1 cellular context compared by ENCODE assay signal in the genomic region with DNA sequence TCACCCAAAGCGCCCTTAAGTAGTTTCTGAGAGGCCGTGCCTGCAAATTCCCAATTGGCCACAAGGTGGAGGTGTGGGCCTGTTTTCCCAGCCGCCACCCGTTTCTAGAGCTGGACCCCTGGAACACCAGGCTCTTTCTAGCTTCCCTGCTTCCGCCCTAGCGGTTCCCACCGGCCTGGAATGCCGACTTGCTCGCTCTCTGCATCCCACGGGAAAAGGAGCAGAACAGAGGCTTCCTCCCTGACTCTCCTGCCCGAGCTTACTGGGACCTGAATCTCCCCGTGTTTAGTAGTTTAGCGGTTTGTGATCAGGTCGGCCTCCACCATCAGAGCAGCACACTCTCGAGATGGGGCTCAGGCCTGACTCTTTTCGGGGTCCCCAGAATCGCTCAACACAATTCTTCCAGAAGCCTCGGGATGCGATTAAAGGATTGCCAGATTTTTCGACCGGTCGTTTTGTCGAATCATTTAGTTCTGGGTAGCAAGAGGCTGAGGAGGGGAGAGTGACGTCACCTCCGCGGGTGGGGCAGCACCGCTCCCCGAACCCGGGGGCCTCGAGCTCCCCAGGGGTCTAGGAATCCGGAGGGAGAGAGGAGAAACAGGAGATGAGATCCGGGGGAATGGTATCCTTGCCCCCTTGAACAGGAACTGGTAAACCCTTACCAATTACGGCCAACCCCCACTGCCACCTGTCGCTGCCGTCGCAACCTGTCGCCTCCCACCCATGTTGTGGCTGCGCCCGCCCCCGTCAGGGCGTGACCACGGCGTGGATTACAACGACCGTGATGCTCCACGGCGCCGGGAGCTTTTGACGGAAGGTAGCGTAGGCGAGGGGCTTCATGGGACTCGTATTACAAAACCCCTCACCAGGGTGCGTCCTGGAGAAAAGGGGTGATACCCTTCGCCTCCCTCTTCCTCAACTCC.
TF ChIP-seq lines count a peak whose summit lies in the region.

No MANE protein-coding gene starts in this region.

TF ChIP-seq in K562, 482 proteins besides CTCF, POLR2A, EP300 and RAD21 (continued from another document and continues in another):
- TF ChIP-seq PTBP1 (IDR thresholded peaks at IDR 0.05; ENCODE audit: low read depth, low read length) (0 out of 2 replicates have a peak, but pooled peaks have one; percentile 50), ZNF584 (CRISPR knock-in tag; IDR thresholded peaks at IDR 0.05; ENCODE audit: low read depth) (peak; percentile 51; the same call in 1 of the 2 replicates), CHD2 (IDR thresholded peaks at IDR 0.05; ENCODE audit: low read depth, low read length) (0 out of 2 replicates have a peak, but pooled peaks have one; percentile 28), JUN (IDR thresholded peaks at IDR 0.05; ENCODE audit: borderline replicate concordance, low read depth, low read length) (peak; percentile 78), JUN (CRISPR knock-in tag; IDR thresholded peaks at IDR 0.05; ENCODE audit: borderline replicate concordance) (no peak; the same call in 1 of the 2 replicates), ETV1 (tag; conservative IDR thresholded peaks at IDR 0.05; ENCODE audit: low read depth) (0 out of 2 replicates have a peak, but pooled peaks have one; percentile 12), POLR2AphosphoS5 (IDR thresholded peaks at IDR 0.05; ENCODE audit: control insufficient read depth, insufficient read depth, low read depth, low read length) (peak; percentile 45; the same call in 1 of the 2 replicates), PPARD (CRISPR knock-in tag; IDR thresholded peaks at IDR 0.05) (no peak), MYNN (IDR thresholded peaks at IDR 0.05) (0 out of 2 replicates have a peak, but pooled peaks have one; percentile 37), MYNN (CRISPR knock-in tag; IDR thresholded peaks at IDR 0.05) (no peak), HMG20B (CRISPR knock-in tag; IDR thresholded peaks at IDR 0.05) (no peak), HOXB6 (CRISPR knock-in tag; IDR thresholded peaks at IDR 0.05; ENCODE audit: borderline replicate concordance) (no peak), MED1 (CRISPR knock-in tag; IDR thresholded peaks at IDR 0.05; ENCODE audit: borderline replicate concordance) (no peak), ZNF668 (CRISPR knock-in tag; IDR thresholded peaks at IDR 0.05) (no peak), ZNF217 (CRISPR knock-in tag; IDR thresholded peaks at IDR 0.05) (no peak)
- TF ChIP-seq, protein P1, sequence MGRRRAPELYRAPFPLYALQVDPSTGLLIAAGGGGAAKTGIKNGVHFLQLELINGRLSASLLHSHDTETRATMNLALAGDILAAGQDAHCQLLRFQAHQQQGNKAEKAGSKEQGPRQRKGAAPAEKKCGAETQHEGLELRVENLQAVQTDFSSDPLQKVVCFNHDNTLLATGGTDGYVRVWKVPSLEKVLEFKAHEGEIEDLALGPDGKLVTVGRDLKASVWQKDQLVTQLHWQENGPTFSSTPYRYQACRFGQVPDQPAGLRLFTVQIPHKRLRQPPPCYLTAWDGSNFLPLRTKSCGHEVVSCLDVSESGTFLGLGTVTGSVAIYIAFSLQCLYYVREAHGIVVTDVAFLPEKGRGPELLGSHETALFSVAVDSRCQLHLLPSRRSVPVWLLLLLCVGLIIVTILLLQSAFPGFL (CRISPR knock-in tag; IDR thresholded peaks at IDR 0.05): no peak
- TF ChIP-seq, protein P2, sequence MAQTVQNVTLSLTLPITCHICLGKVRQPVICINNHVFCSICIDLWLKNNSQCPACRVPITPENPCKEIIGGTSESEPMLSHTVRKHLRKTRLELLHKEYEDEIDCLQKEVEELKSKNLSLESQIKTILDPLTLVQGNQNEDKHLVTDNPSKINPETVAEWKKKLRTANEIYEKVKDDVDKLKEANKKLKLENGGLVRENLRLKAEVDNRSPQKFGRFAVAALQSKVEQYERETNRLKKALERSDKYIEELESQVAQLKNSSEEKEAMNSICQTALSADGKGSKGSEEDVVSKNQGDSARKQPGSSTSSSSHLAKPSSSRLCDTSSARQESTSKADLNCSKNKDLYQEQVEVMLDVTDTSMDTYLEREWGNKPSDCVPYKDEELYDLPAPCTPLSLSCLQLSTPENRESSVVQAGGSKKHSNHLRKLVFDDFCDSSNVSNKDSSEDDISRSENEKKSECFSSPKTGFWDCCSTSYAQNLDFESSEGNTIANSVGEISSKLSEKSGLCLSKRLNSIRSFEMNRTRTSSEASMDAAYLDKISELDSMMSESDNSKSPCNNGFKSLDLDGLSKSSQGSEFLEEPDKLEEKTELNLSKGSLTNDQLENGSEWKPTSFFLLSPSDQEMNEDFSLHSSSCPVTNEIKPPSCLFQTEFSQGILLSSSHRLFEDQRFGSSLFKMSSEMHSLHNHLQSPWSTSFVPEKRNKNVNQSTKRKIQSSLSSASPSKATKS (CRISPR knock-in tag; IDR thresholded peaks at IDR 0.05): no peak
- TF ChIP-seq, protein P3, sequence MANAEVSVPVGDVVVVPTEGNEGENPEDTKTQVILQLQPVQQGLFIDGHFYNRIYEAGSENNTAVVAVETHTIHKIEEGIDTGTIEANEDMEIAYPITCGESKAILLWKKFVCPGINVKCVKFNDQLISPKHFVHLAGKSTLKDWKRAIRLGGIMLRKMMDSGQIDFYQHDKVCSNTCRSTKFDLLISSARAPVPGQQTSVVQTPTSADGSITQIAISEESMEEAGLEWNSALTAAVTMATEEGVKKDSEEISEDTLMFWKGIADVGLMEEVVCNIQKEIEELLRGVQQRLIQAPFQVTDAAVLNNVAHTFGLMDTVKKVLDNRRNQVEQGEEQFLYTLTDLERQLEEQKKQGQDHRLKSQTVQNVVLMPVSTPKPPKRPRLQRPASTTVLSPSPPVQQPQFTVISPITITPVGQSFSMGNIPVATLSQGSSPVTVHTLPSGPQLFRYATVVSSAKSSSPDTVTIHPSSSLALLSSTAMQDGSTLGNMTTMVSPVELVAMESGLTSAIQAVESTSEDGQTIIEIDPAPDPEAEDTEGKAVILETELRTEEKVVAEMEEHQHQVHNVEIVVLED (CRISPR knock-in tag; IDR thresholded peaks at IDR 0.05): peak; percentile 44
- TF ChIP-seq, protein P4, sequence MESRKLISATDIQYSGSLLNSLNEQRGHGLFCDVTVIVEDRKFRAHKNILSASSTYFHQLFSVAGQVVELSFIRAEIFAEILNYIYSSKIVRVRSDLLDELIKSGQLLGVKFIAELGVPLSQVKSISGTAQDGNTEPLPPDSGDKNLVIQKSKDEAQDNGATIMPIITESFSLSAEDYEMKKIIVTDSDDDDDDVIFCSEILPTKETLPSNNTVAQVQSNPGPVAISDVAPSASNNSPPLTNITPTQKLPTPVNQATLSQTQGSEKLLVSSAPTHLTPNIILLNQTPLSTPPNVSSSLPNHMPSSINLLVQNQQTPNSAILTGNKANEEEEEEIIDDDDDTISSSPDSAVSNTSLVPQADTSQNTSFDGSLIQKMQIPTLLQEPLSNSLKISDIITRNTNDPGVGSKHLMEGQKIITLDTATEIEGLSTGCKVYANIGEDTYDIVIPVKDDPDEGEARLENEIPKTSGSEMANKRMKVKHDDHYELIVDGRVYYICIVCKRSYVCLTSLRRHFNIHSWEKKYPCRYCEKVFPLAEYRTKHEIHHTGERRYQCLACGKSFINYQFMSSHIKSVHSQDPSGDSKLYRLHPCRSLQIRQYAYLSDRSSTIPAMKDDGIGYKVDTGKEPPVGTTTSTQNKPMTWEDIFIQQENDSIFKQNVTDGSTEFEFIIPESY (CRISPR knock-in tag; IDR thresholded peaks at IDR 0.05): 0 out of 2 replicates have a peak, but pooled peaks have one; percentile 21
- TF ChIP-seq, protein P5, sequence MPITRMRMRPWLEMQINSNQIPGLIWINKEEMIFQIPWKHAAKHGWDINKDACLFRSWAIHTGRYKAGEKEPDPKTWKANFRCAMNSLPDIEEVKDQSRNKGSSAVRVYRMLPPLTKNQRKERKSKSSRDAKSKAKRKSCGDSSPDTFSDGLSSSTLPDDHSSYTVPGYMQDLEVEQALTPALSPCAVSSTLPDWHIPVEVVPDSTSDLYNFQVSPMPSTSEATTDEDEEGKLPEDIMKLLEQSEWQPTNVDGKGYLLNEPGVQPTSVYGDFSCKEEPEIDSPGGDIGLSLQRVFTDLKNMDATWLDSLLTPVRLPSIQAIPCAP (CRISPR knock-in tag; IDR thresholded peaks at IDR 0.05; ENCODE audit: borderline replicate concordance): no peak
- TF ChIP-seq, protein P6, sequence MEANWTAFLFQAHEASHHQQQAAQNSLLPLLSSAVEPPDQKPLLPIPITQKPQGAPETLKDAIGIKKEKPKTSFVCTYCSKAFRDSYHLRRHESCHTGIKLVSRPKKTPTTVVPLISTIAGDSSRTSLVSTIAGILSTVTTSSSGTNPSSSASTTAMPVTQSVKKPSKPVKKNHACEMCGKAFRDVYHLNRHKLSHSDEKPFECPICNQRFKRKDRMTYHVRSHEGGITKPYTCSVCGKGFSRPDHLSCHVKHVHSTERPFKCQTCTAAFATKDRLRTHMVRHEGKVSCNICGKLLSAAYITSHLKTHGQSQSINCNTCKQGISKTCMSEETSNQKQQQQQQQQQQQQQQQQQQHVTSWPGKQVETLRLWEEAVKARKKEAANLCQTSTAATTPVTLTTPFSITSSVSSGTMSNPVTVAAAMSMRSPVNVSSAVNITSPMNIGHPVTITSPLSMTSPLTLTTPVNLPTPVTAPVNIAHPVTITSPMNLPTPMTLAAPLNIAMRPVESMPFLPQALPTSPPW (CRISPR knock-in tag; IDR thresholded peaks at IDR 0.05): peak; percentile 97
- TF ChIP-seq, protein P7, sequence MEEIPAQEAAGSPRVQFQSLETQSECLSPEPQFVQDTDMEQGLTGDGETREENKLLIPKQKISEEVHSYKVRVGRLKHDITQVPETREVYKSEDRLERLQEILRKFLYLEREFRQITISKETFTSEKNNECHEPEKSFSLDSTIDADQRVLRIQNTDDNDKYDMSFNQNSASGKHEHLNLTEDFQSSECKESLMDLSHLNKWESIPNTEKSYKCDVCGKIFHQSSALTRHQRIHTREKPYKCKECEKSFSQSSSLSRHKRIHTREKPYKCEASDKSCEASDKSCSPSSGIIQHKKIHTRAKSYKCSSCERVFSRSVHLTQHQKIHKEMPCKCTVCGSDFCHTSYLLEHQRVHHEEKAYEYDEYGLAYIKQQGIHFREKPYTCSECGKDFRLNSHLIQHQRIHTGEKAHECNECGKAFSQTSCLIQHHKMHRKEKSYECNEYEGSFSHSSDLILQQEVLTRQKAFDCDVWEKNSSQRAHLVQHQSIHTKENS (CRISPR knock-in tag; IDR thresholded peaks at IDR 0.05): no peak
- TF ChIP-seq, protein P8, sequence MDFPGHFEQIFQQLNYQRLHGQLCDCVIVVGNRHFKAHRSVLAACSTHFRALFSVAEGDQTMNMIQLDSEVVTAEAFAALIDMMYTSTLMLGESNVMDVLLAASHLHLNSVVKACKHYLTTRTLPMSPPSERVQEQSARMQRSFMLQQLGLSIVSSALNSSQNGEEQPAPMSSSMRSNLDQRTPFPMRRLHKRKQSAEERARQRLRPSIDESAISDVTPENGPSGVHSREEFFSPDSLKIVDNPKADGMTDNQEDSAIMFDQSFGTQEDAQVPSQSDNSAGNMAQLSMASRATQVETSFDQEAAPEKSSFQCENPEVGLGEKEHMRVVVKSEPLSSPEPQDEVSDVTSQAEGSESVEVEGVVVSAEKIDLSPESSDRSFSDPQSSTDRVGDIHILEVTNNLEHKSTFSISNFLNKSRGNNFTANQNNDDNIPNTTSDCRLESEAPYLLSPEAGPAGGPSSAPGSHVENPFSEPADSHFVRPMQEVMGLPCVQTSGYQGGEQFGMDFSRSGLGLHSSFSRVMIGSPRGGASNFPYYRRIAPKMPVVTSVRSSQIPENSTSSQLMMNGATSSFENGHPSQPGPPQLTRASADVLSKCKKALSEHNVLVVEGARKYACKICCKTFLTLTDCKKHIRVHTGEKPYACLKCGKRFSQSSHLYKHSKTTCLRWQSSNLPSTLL (IDR thresholded peaks at IDR 0.05): no peak
- TF ChIP-seq, protein P9, sequence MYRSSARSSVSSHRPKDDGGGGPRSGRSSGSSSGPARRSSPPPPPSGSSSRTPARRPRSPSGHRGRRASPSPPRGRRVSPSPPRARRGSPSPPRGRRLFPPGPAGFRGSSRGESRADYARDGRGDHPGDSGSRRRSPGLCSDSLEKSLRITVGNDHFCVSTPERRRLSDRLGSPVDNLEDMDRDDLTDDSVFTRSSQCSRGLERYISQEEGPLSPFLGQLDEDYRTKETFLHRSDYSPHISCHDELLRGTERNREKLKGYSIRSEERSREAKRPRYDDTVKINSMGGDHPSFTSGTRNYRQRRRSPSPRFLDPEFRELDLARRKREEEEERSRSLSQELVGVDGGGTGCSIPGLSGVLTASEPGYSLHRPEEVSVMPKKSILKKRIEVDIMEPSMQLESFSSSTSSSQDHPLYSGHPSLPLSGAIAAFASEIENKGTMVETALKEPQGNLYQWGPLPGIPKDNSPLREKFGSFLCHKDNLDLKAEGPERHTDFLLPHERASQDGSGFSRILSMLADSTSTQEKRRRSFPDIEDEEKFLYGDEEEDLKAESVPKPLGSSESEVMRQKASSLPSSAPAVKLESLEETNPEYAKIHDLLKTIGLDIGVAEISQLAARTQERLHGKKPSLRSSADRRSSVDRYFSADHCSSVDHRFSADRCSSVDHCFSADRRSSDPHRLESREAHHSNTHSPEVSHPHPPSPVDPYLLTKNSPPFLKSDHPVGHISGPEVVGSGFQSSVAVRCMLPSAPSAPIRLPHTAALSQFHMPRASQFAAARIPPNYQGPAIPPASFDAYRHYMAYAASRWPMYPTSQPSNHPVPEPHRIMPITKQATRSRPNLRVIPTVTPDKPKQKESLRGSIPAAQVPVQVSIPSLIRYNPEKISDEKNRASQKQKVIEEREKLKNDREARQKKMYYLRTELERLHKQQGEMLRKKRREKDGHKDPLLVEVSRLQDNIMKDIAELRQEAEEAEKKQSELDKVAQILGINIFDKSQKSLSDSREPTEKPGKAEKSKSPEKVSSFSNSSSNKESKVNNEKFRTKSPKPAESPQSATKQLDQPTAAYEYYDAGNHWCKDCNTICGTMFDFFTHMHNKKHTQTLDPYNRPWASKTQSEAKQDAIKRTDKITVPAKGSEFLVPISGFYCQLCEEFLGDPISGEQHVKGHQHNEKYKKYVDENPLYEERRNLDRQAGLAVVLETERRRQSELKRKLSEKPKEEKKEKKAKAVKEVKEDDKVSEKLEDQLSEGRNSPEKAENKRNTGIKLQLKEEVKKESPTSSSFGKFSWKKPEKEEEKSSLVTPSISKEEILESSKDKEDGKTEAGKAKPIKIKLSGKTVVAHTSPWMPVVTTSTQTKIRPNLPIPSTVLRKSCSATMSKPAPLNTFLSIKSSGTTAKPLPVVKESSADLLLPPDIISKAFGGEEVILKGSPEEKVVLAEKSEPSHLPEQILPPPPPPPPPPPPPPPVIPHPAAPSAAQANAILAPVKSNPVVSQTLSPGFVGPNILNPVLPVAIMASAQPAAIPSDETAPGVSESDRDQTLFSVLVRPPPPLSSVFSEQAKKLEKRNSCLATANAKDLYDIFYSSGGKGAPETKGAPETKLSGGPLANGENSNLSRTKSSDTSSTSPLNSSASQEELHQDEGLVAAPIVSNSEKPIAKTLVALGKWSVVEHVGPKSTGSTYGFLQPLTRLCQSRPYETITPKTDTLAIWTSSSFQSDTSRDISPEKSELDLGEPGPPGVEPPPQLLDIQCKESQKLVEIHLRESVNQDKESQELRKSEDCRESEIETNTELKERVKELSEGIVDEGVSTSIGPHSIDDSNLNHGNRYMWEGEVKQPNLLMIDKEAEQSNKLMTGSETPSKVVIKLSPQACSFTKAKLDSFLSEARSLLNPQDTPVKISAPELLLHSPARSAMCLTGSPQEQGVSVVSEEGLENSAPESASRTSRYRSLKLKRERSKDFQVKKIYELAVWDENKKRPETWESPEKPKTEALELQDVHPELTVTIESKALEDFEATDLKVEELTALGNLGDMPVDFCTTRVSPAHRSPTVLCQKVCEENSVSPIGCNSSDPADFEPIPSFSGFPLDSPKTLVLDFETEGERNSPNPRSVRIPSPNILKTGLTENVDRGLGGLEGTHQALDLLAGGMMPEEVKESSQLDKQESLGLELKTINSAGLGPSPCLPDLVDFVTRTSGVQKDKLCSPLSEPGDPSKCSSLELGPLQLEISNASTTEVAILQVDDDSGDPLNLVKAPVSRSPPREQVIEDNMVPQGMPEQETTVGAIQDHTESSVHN (IDR thresholded peaks at IDR 0.05; ENCODE audit: borderline replicate concordance in 1 of 2, low read depth in 1 of 2): no peak
